In the genomic region with DNA sequence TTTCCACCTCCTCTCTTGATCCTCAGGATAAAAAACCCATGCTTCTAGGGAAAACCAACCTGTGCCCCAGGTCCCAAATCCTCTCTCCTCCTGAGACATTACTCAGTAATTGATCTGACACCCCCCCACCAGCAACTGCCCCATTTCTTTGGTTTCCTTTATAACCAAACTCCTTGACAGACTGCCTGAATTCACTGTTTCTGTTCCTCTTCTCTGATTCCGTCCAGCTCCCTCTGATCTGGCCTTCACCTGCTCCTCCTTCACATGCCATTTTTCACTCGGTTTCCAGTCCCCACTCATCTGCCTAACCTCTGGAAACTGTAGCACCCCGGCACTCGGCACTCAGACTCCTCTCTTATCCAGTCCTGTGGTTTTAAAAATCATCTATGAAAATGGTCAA, we compare ENCODE assay signal across 23 cellular contexts. TPM values are rescaled to one million over a fixed set of nuclear protein-coding genes. Genes with fewer than 3 reads are reported as not detected.
DNase-seq lines count a peak whose midpoint lies in the region; ATAC-seq, FAIRE-seq and TF ChIP-seq lines count a peak whose summit lies in the region.
"Had no signal": no experiment of that assay in that cellular context is flagged by ENCODE, and none has a peak within 500 bp of the region (broad histone marks: within the 10 kb centered on the region; RNA-seq: fewer than 3 reads in every experiment).

No MANE protein-coding gene starts in this region.

- H4K20me1 ChIP-seq in Loucy (ENCODE audit: insufficient read depth, low read length, poor library complexity, severe bottlenecking) (peaks cover 21% of the 10 kb centered on the region), GM12878 (ENCODE audit: control insufficient read depth, insufficient read depth) (no peaks in the 10 kb centered on the region)

- H3K4me2 ChIP-seq in Loucy (ENCODE audit: low read depth, low read length, poor library complexity, severe bottlenecking), result peak overlapping the region; percentile 61
- peak overlapping the region; percentile 15 for H3K4me2 ChIP-seq in GM12878 (ENCODE audit: control insufficient read depth, insufficient read depth)

- no peak for ATAC-seq in GM12878
- no peak for ATAC-seq in esophagus mucosa
- ATAC-seq: HCT116, upper lobe of right lung had no signal

- RAD21 ChIA-PET in GM12878 (lab: Charles Lee; ENCODE audit: unreplicated experiment), result interaction anchor here (2.8 to 4.9 kb wide), 4 partner anchors 37 to 245 kb away, joined by 22 to 259 read pairs (median 69); partner anchors contain the start of gene ZNF589

- no TSS peak for BruUV-seq in GM12878 (replicated peaks; lab: Mats Ljungman, UMichigan)

- no peak for TF ChIP-seq EP300 in GM12878 (IDR thresholded peaks at IDR 0.05; ENCODE audit: borderline replicate concordance in 1 of 2, control insufficient read depth in 1 of 2, low read depth in 2 of 2, low read length in 2 of 2)

- peaks cover 49% of the 10 kb centered on the region for H3K4me1 Mint-ChIP-seq in activated CD4-positive, alpha-beta memory T cell treated with anti-CD3 and anti-CD28 coated beads, Interleukin-2, amount 10 ng/mL, durations not matched to agents 7 days and 5 days
- H3K4me1 Mint-ChIP-seq in activated CD4-positive, alpha-beta memory T cell treated with anti-CD3 and anti-CD28 coated beads for 36 hours (ENCODE audit: low read depth), result peaks cover 30% of the 10 kb centered on the region
- peaks cover 39% of the 10 kb centered on the region for H3K4me1 Mint-ChIP-seq in nephron progenitor cell

- H3K36me3 ChIP-seq in Loucy (ENCODE audit: insufficient read depth, low read length) (peaks cover 3% of the 10 kb centered on the region; the same call in 1 of the 2 replicates), GM12878 (ENCODE audit: control insufficient read depth in 2 of 2, insufficient read depth in 2 of 2, low read length in 1 of 2) (peaks cover 3 to 4% of the 10 kb centered on the region in 2 experiments)

- peaks cover 47% of the 10 kb centered on the region for H3K79me2 ChIP-seq in Loucy (ENCODE audit: insufficient read depth, low read length)
- peaks cover 38% of the 10 kb centered on the region for H3K79me2 ChIP-seq in GM12878 (ENCODE audit: control insufficient read depth, insufficient read depth, low read length)

- H3K4me3 Mint-ChIP-seq in activated CD4-positive, alpha-beta memory T cell treated with anti-CD3 and anti-CD28 coated beads, Interleukin-2, amount 10 ng/mL, durations not matched to agents 7 days and 5 days, result no peak overlapping the region
- no peak overlapping the region for H3K4me3 Mint-ChIP-seq in activated CD4-positive, alpha-beta memory T cell treated with anti-CD3 and anti-CD28 coated beads for 36 hours
- no peak overlapping the region for H3K4me3 Mint-ChIP-seq in nephron progenitor cell

- no peaks in the 10 kb centered on the region for H3K9me3 Mint-ChIP-seq in activated CD4-positive, alpha-beta memory T cell treated with anti-CD3 and anti-CD28 coated beads, Interleukin-2, amount 10 ng/mL, durations not matched to agents 7 days and 5 days
- H3K9me3 Mint-ChIP-seq in activated CD4-positive, alpha-beta memory T cell treated with anti-CD3 and anti-CD28 coated beads for 36 hours, result no peaks in the 10 kb centered on the region
- no peaks in the 10 kb centered on the region for H3K9me3 Mint-ChIP-seq in nephron progenitor cell

- H2AFZ ChIP-seq in Loucy (ENCODE audit: low read length), result no peak overlapping the region
- H2AFZ ChIP-seq in GM12878 (ENCODE audit: control insufficient read depth, low read depth, low read length), result no peak overlapping the region
- H2AFZ ChIP-seq: PC-9 had no signal

- H3K4me3 ChIP-seq in Loucy (ENCODE audit: low read length, poor library complexity, severe bottlenecking) (no peak overlapping the region), GM12878 (no peak overlapping the region)
- H3K4me3 ChIP-seq: PC-9, upper lobe of right lung had no signal

- no peaks in the 10 kb centered on the region for H3K27me3 ChIP-seq in Loucy (ENCODE audit: insufficient read depth, low read length, poor library complexity, severe bottlenecking)
- no peaks in the 10 kb centered on the region for H3K27me3 ChIP-seq in GM12878 (replicated peaks in 1 of 2; ENCODE audit: control insufficient read depth in 2 of 2, insufficient read depth in 2 of 2, low read length in 1 of 2)
- H3K27me3 ChIP-seq: upper lobe of right lung had no signal

- H3K36me3 Mint-ChIP-seq in activated CD4-positive, alpha-beta memory T cell treated with anti-CD3 and anti-CD28 coated beads, Interleukin-2, amount 10 ng/mL, durations not matched to agents 7 days and 5 days (ENCODE audit: low read depth), result peaks cover 35% of the 10 kb centered on the region
- H3K36me3 Mint-ChIP-seq in activated CD4-positive, alpha-beta memory T cell treated with anti-CD3 and anti-CD28 coated beads for 36 hours, result peaks cover 25% of the 10 kb centered on the region
- peaks cover 8% of the 10 kb centered on the region for H3K36me3 Mint-ChIP-seq in nephron progenitor cell (ENCODE audit: low read depth)

- CTCF ChIA-PET in activated CD4-positive, alpha-beta memory T cell treated with anti-CD3 and anti-CD28 coated beads, Interleukin-2, amount 10 ng/mL, durations not matched to agents 7 days and 5 days (lab: Charles Lee), result interaction anchor here (2.8 to 6.4 kb wide), 3 partner anchors 34 to 115 kb away, joined by 43 to 261 read pairs (median 180); partner anchors contain the start of genes PFKFB4 and SHISA5
- CTCF ChIA-PET in activated CD4-positive, alpha-beta memory T cell treated with anti-CD3 and anti-CD28 coated beads for 36 hours (lab: Charles Lee), result interaction anchor here (3.0 to 9.7 kb wide), 4 partner anchors 15 to 245 kb away, joined by 31 to 290 read pairs (median 108); no protein-coding TSS in a partner anchor
- CTCF ChIA-PET in GM12878 (lab: Yijun Ruan, JAX), result interaction anchor here (2.6 to 12.5 kb wide), 10 partner anchors 9 to 245 kb away, joined by 21 to 757 read pairs (median 78); partner anchors contain the start of genes ATRIP, CAMP and PFKFB4

- SMC1A ChIA-PET in GM12878 (lab: Charles Lee; ENCODE audit: uncharacterized antibody, unreplicated experiment), result interaction anchor here (0.9 to 11.5 kb wide), 8 partner anchors 9 to 248 kb away, joined by 3 to 287 read pairs (median 19); partner anchors contain the start of gene CDC25A

- POLR2A ChIA-PET in activated CD4-positive, alpha-beta memory T cell treated with anti-CD3 and anti-CD28 coated beads, Interleukin-2, amount 10 ng/mL, durations not matched to agents 7 days and 5 days (lab: Charles Lee), result interaction anchor here (2.8 kb wide), 1 partner anchor 8 kb away, joined by 24 read pairs; the partner anchor contains the start of gene ATRIP
- POLR2A ChIA-PET in activated CD4-positive, alpha-beta memory T cell treated with anti-CD3 and anti-CD28 coated beads for 36 hours (lab: Charles Lee), result no interaction called here
- POLR2A ChIA-PET in GM12878 (lab: Charles Lee), result interaction anchor here (0.5 to 1.0 kb wide), 3 partner anchors 9 to 193 kb away, joined by 3 to 5 read pairs (median 3); partner anchors contain the start of gene ATRIP

- H3F3A ChIP-seq in Loucy (ENCODE audit: low read depth), result no peaks in the 10 kb centered on the region

- in situ Hi-C loops in GM12878 (cut with MboI), result loop anchor here (5.0 kb wide), 3 partner anchors 36 to 206 kb away; no protein-coding TSS in a partner anchor

- H3K9me2 ChIP-seq in Loucy (replicated peaks; ENCODE audit: low read depth, low read length), result no peaks in the 10 kb centered on the region

- intact Hi-C loops in activated CD4-positive, alpha-beta memory T cell treated with anti-CD3 and anti-CD28 coated beads for 36 hours (cut with micrococcal nuclease), result loop anchor here (2.0 kb wide), 2 partner anchors 37 to 205 kb away; no protein-coding TSS in a partner anchor
- intact Hi-C loops in GM12878 (cut with micrococcal nuclease; ENCODE audit: unreplicated experiment) (no loop called here), cardiac septum (cut with DNase I) (loop anchor here (2.0 to 5.0 kb wide), 2 partner anchors 165 to 206 kb away; no protein-coding TSS in a partner anchor)

- TF ChIP-seq POLR2A in GM12878 (IDR thresholded peaks at IDR 0.05; ENCODE audit: low read depth, low read length), result no peak

- TF ChIP-seq CTCF in Loucy (conservative IDR thresholded peaks at IDR 0.05; ENCODE audit: low read length), result no peak
- TF ChIP-seq CTCF in GM12878 (IDR thresholded peaks at IDR 0.05 in 2 of 3, conservative IDR thresholded peaks at IDR 0.05 in 1 of 3; ENCODE audit: control insufficient read depth in 2 of 3, extremely low read depth in 1 of 3, insufficient read depth in 1 of 3, low read depth in 3 of 3, low read length in 3 of 3), result no peak
- no peak for TF ChIP-seq CTCF in nephron progenitor cell (IDR thresholded peaks at IDR 0.05)

- no peak for FAIRE-seq in GM12878 (lab: Jason Lieb, UNC)
- FAIRE-seq: A204.1, GM12892 had no signal

- no peak for TF ChIP-seq RAD21 in GM12878 (IDR thresholded peaks at IDR 0.05; ENCODE audit: insufficient read depth, low read depth, low read length)

- H3K9ac ChIP-seq in Loucy (ENCODE audit: low read depth, low read length, poor library complexity, severe bottlenecking) (peak overlapping the region; percentile 0), GM12878 (ENCODE audit: control insufficient read depth, insufficient read depth, low read length) (peak overlapping the region; percentile 25; the same call in 1 of the 2 replicates)

- H3K27ac ChIP-seq in GM12878 (ENCODE audit: control insufficient read depth, insufficient read depth), result no peak overlapping the region; the same call in 1 of the 2 replicates
- H3K27ac ChIP-seq: PC-9, upper lobe of right lung had no signal

- H3K9me3 ChIP-seq in Loucy (ENCODE audit: insufficient read depth, low read depth, low read length) (no peaks in the 10 kb centered on the region), GM12878 (replicated peaks; ENCODE audit: control insufficient read depth, insufficient read depth, low read length) (no peaks in the 10 kb centered on the region)
- H3K9me3 ChIP-seq: upper lobe of right lung had no signal

- H3K27me3 Mint-ChIP-seq in activated CD4-positive, alpha-beta memory T cell treated with anti-CD3 and anti-CD28 coated beads, Interleukin-2, amount 10 ng/mL, durations not matched to agents 7 days and 5 days, result no peaks in the 10 kb centered on the region
- no peaks in the 10 kb centered on the region for H3K27me3 Mint-ChIP-seq in activated CD4-positive, alpha-beta memory T cell treated with anti-CD3 and anti-CD28 coated beads for 36 hours
- no peaks in the 10 kb centered on the region for H3K27me3 Mint-ChIP-seq in nephron progenitor cell (ENCODE audit: low read depth, poor library complexity)

- 59% methylated on average over 4 of the region's 4 CpGs for WGBS in GM12878 (ENCODE audit: insufficient coverage, insufficient replicate concordance, low lambda C conversion rate, missing lambda C conversion rate)

- H3K4me1 ChIP-seq in Loucy (ENCODE audit: insufficient read depth, low read length, poor library complexity, severe bottlenecking), result peaks cover 23% of the 10 kb centered on the region
- H3K4me1 ChIP-seq in GM12878 (ENCODE audit: control insufficient read depth, insufficient read depth, low read length), result peaks cover 22% of the 10 kb centered on the region

- DNase-seq in activated CD4-positive, alpha-beta memory T cell treated with anti-CD3 and anti-CD28 coated beads, Interleukin-2, amount 10 ng/mL, durations not matched to agents 7 days and 5 days, result no peak
- no peak for DNase-seq in activated CD4-positive, alpha-beta memory T cell treated with anti-CD3 and anti-CD28 coated beads for 36 hours
- DNase-seq in GM12878 (ENCODE audit: low read depth, low spot score) (no peak), nephron progenitor cell (no peak), cardiac septum (ENCODE audit: low spot score) (no peak)
- DNase-seq in stimulated activated CD4-positive, alpha-beta T cell treated with anti-CD3 and anti-CD28 coated beads, Interleukin-12 subunit alpha, Interleukin-12 subunit beta, amount 100 ng/mL, for 4 hours, result no peak
- DNase-seq: activated CD4-positive, CD25-positive, alpha-beta regulatory T cell treated with anti-CD3 and anti-CD28 coated beads, Interleukin-2, amount 50 U/mL, for 72 hours; Calu3; caudate nucleus; dermis blood vessel endothelial cell; DND-41; NCI-H1092 treated with DMSO at 0.1 percent for 48 hours; NCI-H2029; NCI-H226; NCI-H748 treated with DMSO at 0.1 percent for 48 hours; PC-9; SHP77 treated with DMSO at 0.1 percent for 48 hours; upper lobe of right lung had no signal

- peak overlapping the region; percentile 24 for H3K27ac Mint-ChIP-seq in activated CD4-positive, alpha-beta memory T cell treated with anti-CD3 and anti-CD28 coated beads, Interleukin-2, amount 10 ng/mL, durations not matched to agents 7 days and 5 days
- H3K27ac Mint-ChIP-seq in activated CD4-positive, alpha-beta memory T cell treated with anti-CD3 and anti-CD28 coated beads for 36 hours, result no peak overlapping the region
- H3K27ac Mint-ChIP-seq in nephron progenitor cell, result peak overlapping the region; percentile 41

RNA-seq across cellular contexts. Expression of gene CCDC51, which starts 2.1 kb away (rescaled TPM):
- total RNA-seq in activated CD4-positive, alpha-beta memory T cell treated with anti-CD3 and anti-CD28 coated beads, Interleukin-2, amount 10 ng/mL, durations not matched to agents 7 days and 5 days, result 10 to 100 TPM; 14.9 to 17.5 TPM
- total RNA-seq in activated CD4-positive, alpha-beta memory T cell treated with anti-CD3 and anti-CD28 coated beads for 36 hours, result 10 to 100 TPM; 24.3 to 24.4 TPM
- total RNA-seq in GM12878 (2013; cell fraction: nucleolus; rRNA removed), result 3.7 and 4.3 TPM in 2 replicates
- total RNA-seq in GM12878 (2014; rRNA removed), result 30.0 and 31.0 TPM in 2 replicates
- total RNA-seq in GM12878 (2014; rRNA removed; fragmentation: Illumina TruSeq; extraction: Trizol), result 28.7 and 29.4 TPM in 2 replicates
- total RNA-seq in GM12878 (2021), result 24.3 and 26.6 TPM in 2 replicates
- polyA plus RNA-seq in GM12878 (2011; ENCODE audit: low read depth), result 8.2 TPM
- polyA plus RNA-seq in GM12878 (2011; rRNA removed), result 22.2 and 32.7 TPM in 2 replicates
- 35.8 and 36.8 TPM in 2 replicates for polyA plus RNA-seq in GM12878 (2011; cell fraction: cytosol; rRNA removed)
- 14.4 and 15.8 TPM in 2 replicates for polyA plus RNA-seq in GM12878 (2011; cell fraction: nucleus; rRNA removed)
- polyA plus RNA-seq in GM12878 (2012), result 11.8 and 15.7 TPM in 2 replicates
- polyA plus RNA-seq in GM12878 (2014; fragmentation: Illumina TruSeq; extraction: Trizol), result 14.5 and 28.2 TPM in 2 replicates
- polyA plus RNA-seq in GM12878 (2014; fragmentation: Nextera tagmentation; extraction: Ambion mirVana), result 10 to 100 TPM; 10.6 to 12.6 TPM
- 26.2 and 28.1 TPM in 2 replicates for polyA plus RNA-seq in GM12878 (2014; rRNA removed)
- polyA plus RNA-seq in GM12878 (2016; fragmentation: Nextera tagmentation; extraction: Ambion mirVana), result 10 to 100 TPM; 45.4 to 54.9 TPM
- 16.5 and 19.2 TPM in 2 replicates for polyA minus RNA-seq in GM12878 (2011; rRNA and poly(A)+ RNA removed)
- polyA minus RNA-seq in GM12878 (2011; cell fraction: cytosol; rRNA and poly(A)+ RNA removed), result 5.9 TPM in 2 replicates
- 2.0 and 2.2 TPM in 2 replicates for polyA minus RNA-seq in GM12878 (2011; cell fraction: nucleus; rRNA and poly(A)+ RNA removed)
- total RNA-seq in cardiac septum, result 8.9 TPM
- 15.3 TPM for total RNA-seq in esophagus mucosa

RNA-seq across cellular contexts. Expression of gene TMA7, which starts 2.2 kb away (rescaled TPM):
- 100 to 1,000 TPM; 240 to 241 TPM for total RNA-seq in activated CD4-positive, alpha-beta memory T cell treated with anti-CD3 and anti-CD28 coated beads, Interleukin-2, amount 10 ng/mL, durations not matched to agents 7 days and 5 days
- total RNA-seq in activated CD4-positive, alpha-beta memory T cell treated with anti-CD3 and anti-CD28 coated beads for 36 hours, result 100 to 1,000 TPM; 318 to 323 TPM
- total RNA-seq in GM12878 (2013; cell fraction: nucleolus; rRNA removed), result 21.0 and 24.2 TPM in 2 replicates
- total RNA-seq in GM12878 (2014; rRNA removed), result 426 and 551 TPM in 2 replicates
- 703 and 728 TPM in 2 replicates for total RNA-seq in GM12878 (2014; rRNA removed; fragmentation: Illumina TruSeq; extraction: Trizol)
- total RNA-seq in GM12878 (2021), result 315 and 319 TPM in 2 replicates
- 234 TPM for polyA plus RNA-seq in GM12878 (2011; ENCODE audit: low read depth)
- 427 and 593 TPM in 2 replicates for polyA plus RNA-seq in GM12878 (2011; rRNA removed)
- 148 and 171 TPM in 2 replicates for polyA plus RNA-seq in GM12878 (2011; cell fraction: cytosol; rRNA removed)
- polyA plus RNA-seq in GM12878 (2011; cell fraction: nucleus; rRNA removed), result 119 and 149 TPM in 2 replicates
- 449 and 603 TPM in 2 replicates for polyA plus RNA-seq in GM12878 (2012)
- 332 and 496 TPM in 2 replicates for polyA plus RNA-seq in GM12878 (2014; fragmentation: Illumina TruSeq; extraction: Trizol)
- polyA plus RNA-seq in GM12878 (2014; fragmentation: Nextera tagmentation; extraction: Ambion mirVana), result 1,000 to 10,000 TPM; 1,729 to 1,760 TPM
- 684 and 776 TPM in 2 replicates for polyA plus RNA-seq in GM12878 (2014; rRNA removed)
- polyA plus RNA-seq in GM12878 (2016; fragmentation: Nextera tagmentation; extraction: Ambion mirVana), result 1,000 to 10,000 TPM; 1,330 to 1,388 TPM
- polyA minus RNA-seq in GM12878 (2011; rRNA and poly(A)+ RNA removed), result 24.7 and 32.4 TPM in 2 replicates
- polyA minus RNA-seq in GM12878 (2011; cell fraction: cytosol; rRNA and poly(A)+ RNA removed), result 27.3 and 28.5 TPM in 2 replicates
- polyA minus RNA-seq in GM12878 (2011; cell fraction: nucleus; rRNA and poly(A)+ RNA removed), result 18.0 and 32.1 TPM in 2 replicates
- 192 TPM for total RNA-seq in cardiac septum
- 244 TPM for total RNA-seq in esophagus mucosa

RNA-seq across cellular contexts. Expression of gene PLXNB1, which starts 7.9 kb away (rescaled TPM):
- 1 to 10 TPM; 1.7 to 1.9 TPM for total RNA-seq in activated CD4-positive, alpha-beta memory T cell treated with anti-CD3 and anti-CD28 coated beads, Interleukin-2, amount 10 ng/mL, durations not matched to agents 7 days and 5 days
- total RNA-seq in activated CD4-positive, alpha-beta memory T cell treated with anti-CD3 and anti-CD28 coated beads for 36 hours, result 1 to 10 TPM; 3.2 to 3.8 TPM
- total RNA-seq in GM12878 (2013; cell fraction: nucleolus; rRNA removed), result 58.5 and 61.2 TPM in 2 replicates
- total RNA-seq in GM12878 (2014; rRNA removed) (4.8 and 8.0 TPM in 2 replicates), GM12878 (2014; rRNA removed; fragmentation: Illumina TruSeq; extraction: Trizol) (4.9 and 6.0 TPM in 2 replicates), GM12878 (2021) (14.7 and 15.1 TPM in 2 replicates), cardiac septum (43.4 TPM), esophagus mucosa (62.0 TPM)
- 8.9 TPM for polyA plus RNA-seq in GM12878 (2011; ENCODE audit: low read depth)
- polyA plus RNA-seq in GM12878 (2011; rRNA removed) (8.6 and 14.3 TPM in 2 replicates), GM12878 (2014; fragmentation: Illumina TruSeq; extraction: Trizol) (3.2 and 5.7 TPM in 2 replicates), GM12878 (2014; fragmentation: Nextera tagmentation; extraction: Ambion mirVana) (under 1 TPM; 0.18 to 0.47 TPM), GM12878 (2014; rRNA removed) (12.2 and 15.2 TPM in 2 replicates), GM12878 (2016; fragmentation: Nextera tagmentation; extraction: Ambion mirVana) (1 to 10 TPM; 3.3 to 3.9 TPM)
- 15.3 and 20.0 TPM in 2 replicates for polyA plus RNA-seq in GM12878 (2011; cell fraction: cytosol; rRNA removed)
- polyA plus RNA-seq in GM12878 (2011; cell fraction: nucleus; rRNA removed), result 233 and 263 TPM in 2 replicates
- polyA plus RNA-seq in GM12878 (2012), result 5.4 and 8.2 TPM in 2 replicates
- 10.8 and 27.2 TPM in 2 replicates for polyA minus RNA-seq in GM12878 (2011; rRNA and poly(A)+ RNA removed)
- 9.7 and 14.7 TPM in 2 replicates for polyA minus RNA-seq in GM12878 (2011; cell fraction: cytosol; rRNA and poly(A)+ RNA removed)
- polyA minus RNA-seq in GM12878 (2011; cell fraction: nucleus; rRNA and poly(A)+ RNA removed), result 49.9 and 68.0 TPM in 2 replicates

RNA-seq across cellular contexts. Expression of gene ATRIP, which starts 8.7 kb away (rescaled TPM):
- total RNA-seq in activated CD4-positive, alpha-beta memory T cell treated with anti-CD3 and anti-CD28 coated beads, Interleukin-2, amount 10 ng/mL, durations not matched to agents 7 days and 5 days, result 10 to 100 TPM; 13.4 to 15.2 TPM
- 10 to 100 TPM; 13.8 to 14.5 TPM for total RNA-seq in activated CD4-positive, alpha-beta memory T cell treated with anti-CD3 and anti-CD28 coated beads for 36 hours
- 19.6 and 19.8 TPM in 2 replicates for total RNA-seq in GM12878 (2013; cell fraction: nucleolus; rRNA removed)
- total RNA-seq in GM12878 (2014; rRNA removed) (14.5 and 15.0 TPM in 2 replicates), GM12878 (2014; rRNA removed; fragmentation: Illumina TruSeq; extraction: Trizol) (11.5 and 13.4 TPM in 2 replicates), GM12878 (2021) (13.2 and 13.6 TPM in 2 replicates), cardiac septum (4.1 TPM), esophagus mucosa (6.3 TPM)
- polyA plus RNA-seq in GM12878 (2011; ENCODE audit: low read depth), result 2.6 TPM
- polyA plus RNA-seq in GM12878 (2011; rRNA removed) (8.4 and 11.6 TPM in 2 replicates), GM12878 (2014; fragmentation: Illumina TruSeq; extraction: Trizol) (16.0 and 18.9 TPM in 2 replicates), GM12878 (2014; fragmentation: Nextera tagmentation; extraction: Ambion mirVana) (1 to 10 TPM; 1.4 to 2.4 TPM), GM12878 (2014; rRNA removed) (9.7 and 10.3 TPM in 2 replicates), GM12878 (2016; fragmentation: Nextera tagmentation; extraction: Ambion mirVana) (10 to 100 TPM in 1 of 2 experiments, 1 to 10 TPM in 1; 9.5 to 10.5 TPM)
- polyA plus RNA-seq in GM12878 (2011; cell fraction: cytosol; rRNA removed), result 10.6 and 12.7 TPM in 2 replicates
- polyA plus RNA-seq in GM12878 (2011; cell fraction: nucleus; rRNA removed), result 26.2 and 28.8 TPM in 2 replicates
- polyA plus RNA-seq in GM12878 (2012), result 4.4 and 6.3 TPM in 2 replicates
- polyA minus RNA-seq in GM12878 (2011; rRNA and poly(A)+ RNA removed), result 14.6 and 17.2 TPM in 2 replicates
- 4.8 and 6.0 TPM in 2 replicates for polyA minus RNA-seq in GM12878 (2011; cell fraction: cytosol; rRNA and poly(A)+ RNA removed)
- 11.2 and 18.7 TPM in 2 replicates for polyA minus RNA-seq in GM12878 (2011; cell fraction: nucleus; rRNA and poly(A)+ RNA removed)
